Comparison of ENCODE assay signal across 8 cellular contexts in genomic region chr4:3042226-3042625, GRCh38. TPM values are rescaled to one million over a fixed set of nuclear protein-coding genes. Genes with fewer than 3 reads are reported as not detected.
DNase-seq lines count a peak whose midpoint lies in the region; ATAC-seq, FAIRE-seq and TF ChIP-seq lines count a peak whose summit lies in the region.
"Had no signal": no experiment of that assay in that cellular context is flagged by ENCODE, and none has a peak within 500 bp of the region (broad histone marks: within the 10 kb centered on the region; RNA-seq: fewer than 3 reads in every experiment).

No MANE protein-coding gene starts in this region.

- H3K9me3 Mint-ChIP-seq in WTC11 (no peaks in the 10 kb centered on the region), immature natural killer cell (no peaks in the 10 kb centered on the region)
- H3K9me3 Mint-ChIP-seq in stimulated activated memory B cell treated with anti-CD40 and anti-IgM and Interleukin-4, amounts not matched to agents 10 μg/mL and 1 μg/mL and 100 μg/mL, for 72 hours, result peaks cover 5% of the 10 kb centered on the region

- no peak for ATAC-seq in WTC11
- no peak for ATAC-seq in stimulated activated memory B cell treated with anti-CD40 and anti-IgM and Interleukin-4, amounts not matched to agents 10 μg/mL and 1 μg/mL and 100 μg/mL, for 72 hours
- no peak for ATAC-seq in GM18873 (IDR thresholded peaks at IDR 0.05; ENCODE audit: low FRiP score, unreplicated experiment)

- TF ChIP-seq CTCF in WTC11 (IDR thresholded peaks at IDR 0.05), result no peak

- no peak for TF ChIP-seq POLR2A in GM12891 (IDR thresholded peaks at IDR 0.05; ENCODE audit: low read depth, low read length)

- H3K36me3 Mint-ChIP-seq in WTC11 (no peaks in the 10 kb centered on the region), immature natural killer cell (peaks cover 0 to 4% (median 0%) of the 10 kb centered on the region in 3 donors)
- H3K36me3 Mint-ChIP-seq in stimulated activated memory B cell treated with anti-CD40 and anti-IgM and Interleukin-4, amounts not matched to agents 10 μg/mL and 1 μg/mL and 100 μg/mL, for 72 hours, result peaks cover 32% of the 10 kb centered on the region

- H3K27me3 Mint-ChIP-seq in WTC11 (ENCODE audit: low read depth) (peaks cover 23% of the 10 kb centered on the region), immature natural killer cell (ENCODE audit: low read depth in 3 of 3) (peaks cover 16 to 32% (median 19%) of the 10 kb centered on the region in 3 donors)
- no peaks in the 10 kb centered on the region for H3K27me3 Mint-ChIP-seq in stimulated activated memory B cell treated with anti-CD40 and anti-IgM and Interleukin-4, amounts not matched to agents 10 μg/mL and 1 μg/mL and 100 μg/mL, for 72 hours

- H3K4me1 Mint-ChIP-seq in WTC11, result peaks cover 12% of the 10 kb centered on the region
- H3K4me1 Mint-ChIP-seq in immature natural killer cell, result peaks cover 73 to 83% of the 10 kb centered on the region in 2 donors
- peaks cover 80% of the 10 kb centered on the region for H3K4me1 Mint-ChIP-seq in stimulated activated memory B cell treated with anti-CD40 and anti-IgM and Interleukin-4, amounts not matched to agents 10 μg/mL and 1 μg/mL and 100 μg/mL, for 72 hours

- DNase-seq in GM12891 (ENCODE audit: insufficient read length, low spot score) (no peak), WTC11 (ENCODE audit: low spot score) (no peak), immature natural killer cell (no peak), SW480 (ENCODE audit: low spot score) (no peak), SHP77 (lab: John Stamatoyannopoulos, UW) (no peak)

- FAIRE-seq in GM12891 (lab: Jason Lieb, UNC), result peak; percentile 81

- POLR2A ChIA-PET in WTC11 (lab: Charles Lee), result no interaction called here

- H3K27ac Mint-ChIP-seq in WTC11 (no peak overlapping the region), immature natural killer cell (peak overlapping the region; percentile 85 to 99 (median 96))
- peak overlapping the region; percentile 100 for H3K27ac Mint-ChIP-seq in stimulated activated memory B cell treated with anti-CD40 and anti-IgM and Interleukin-4, amounts not matched to agents 10 μg/mL and 1 μg/mL and 100 μg/mL, for 72 hours

- CTCF ChIA-PET in WTC11 (lab: Charles Lee), result interaction anchor here (0.6 to 1.5 kb wide), 8 partner anchors 10 to 277 kb away, joined by 3 to 7 read pairs (median 4); no protein-coding TSS in a partner anchor

- H3K4me3 Mint-ChIP-seq in WTC11 (peak overlapping the region; percentile 54), immature natural killer cell (peak overlapping the region; percentile 89 to 96 (median 94))
- H3K4me3 Mint-ChIP-seq in stimulated activated memory B cell treated with anti-CD40 and anti-IgM and Interleukin-4, amounts not matched to agents 10 μg/mL and 1 μg/mL and 100 μg/mL, for 72 hours, result peak overlapping the region; percentile 93

TF ChIP-seq in GM12891, 5 proteins besides CTCF, POLR2A, EP300 and RAD21:
- TF ChIP-seq PAX5 (IDR thresholded peaks at IDR 0.05; ENCODE audit: insufficient read depth, low read length, severe bottlenecking), result no peak
- TF ChIP-seq SPI1 (IDR thresholded peaks at IDR 0.05; ENCODE audit: low read depth, low read length), result no peak
- no peak for TF ChIP-seq POLR2AphosphoS5 (IDR thresholded peaks at IDR 0.05; ENCODE audit: low read depth, low read length)
- no peak for TF ChIP-seq TAF1 (IDR thresholded peaks at IDR 0.05; ENCODE audit: low read depth, low read length)
- TF ChIP-seq POU2F2 (IDR thresholded peaks at IDR 0.05; ENCODE audit: low read depth, low read length), result no peak

TF ChIP-seq in WTC11, 78 proteins besides CTCF, POLR2A, EP300 and RAD21:
- TF ChIP-seq NFATC4 (CRISPR knock-in tag; IDR thresholded peaks at IDR 0.05) (no peak), MXD4 (CRISPR knock-in tag; IDR thresholded peaks at IDR 0.05; ENCODE audit: borderline replicate concordance) (no peak), FOXP4 (CRISPR knock-in tag; IDR thresholded peaks at IDR 0.05) (no peak), RELA (CRISPR knock-in tag; IDR thresholded peaks at IDR 0.05; ENCODE audit: borderline replicate concordance) (no peak), ETV6 (CRISPR knock-in tag; IDR thresholded peaks at IDR 0.05) (no peak), MYBL2 (CRISPR knock-in tag; IDR thresholded peaks at IDR 0.05) (no peak), GRHL2 (CRISPR knock-in tag; IDR thresholded peaks at IDR 0.05; ENCODE audit: insufficient replicate concordance, severe bottlenecking) (no peak), PRRX2 (CRISPR knock-in tag; IDR thresholded peaks at IDR 0.05) (no peak)
- TF ChIP-seq, protein P1, sequence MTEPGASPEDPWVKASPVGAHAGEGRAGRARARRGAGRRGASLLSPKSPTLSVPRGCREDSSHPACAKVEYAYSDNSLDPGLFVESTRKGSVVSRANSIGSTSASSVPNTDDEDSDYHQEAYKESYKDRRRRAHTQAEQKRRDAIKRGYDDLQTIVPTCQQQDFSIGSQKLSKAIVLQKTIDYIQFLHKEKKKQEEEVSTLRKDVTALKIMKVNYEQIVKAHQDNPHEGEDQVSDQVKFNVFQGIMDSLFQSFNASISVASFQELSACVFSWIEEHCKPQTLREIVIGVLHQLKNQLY (CRISPR knock-in tag; IDR thresholded peaks at IDR 0.05), result no peak
- TF ChIP-seq, protein P2, sequence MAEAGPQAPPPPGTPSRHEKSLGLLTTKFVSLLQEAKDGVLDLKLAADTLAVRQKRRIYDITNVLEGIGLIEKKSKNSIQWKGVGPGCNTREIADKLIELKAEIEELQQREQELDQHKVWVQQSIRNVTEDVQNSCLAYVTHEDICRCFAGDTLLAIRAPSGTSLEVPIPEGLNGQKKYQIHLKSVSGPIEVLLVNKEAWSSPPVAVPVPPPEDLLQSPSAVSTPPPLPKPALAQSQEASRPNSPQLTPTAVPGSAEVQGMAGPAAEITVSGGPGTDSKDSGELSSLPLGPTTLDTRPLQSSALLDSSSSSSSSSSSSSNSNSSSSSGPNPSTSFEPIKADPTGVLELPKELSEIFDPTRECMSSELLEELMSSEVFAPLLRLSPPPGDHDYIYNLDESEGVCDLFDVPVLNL (CRISPR knock-in tag; IDR thresholded peaks at IDR 0.05; ENCODE audit: borderline replicate concordance, low read depth), result no peak
- TF ChIP-seq, protein P3, sequence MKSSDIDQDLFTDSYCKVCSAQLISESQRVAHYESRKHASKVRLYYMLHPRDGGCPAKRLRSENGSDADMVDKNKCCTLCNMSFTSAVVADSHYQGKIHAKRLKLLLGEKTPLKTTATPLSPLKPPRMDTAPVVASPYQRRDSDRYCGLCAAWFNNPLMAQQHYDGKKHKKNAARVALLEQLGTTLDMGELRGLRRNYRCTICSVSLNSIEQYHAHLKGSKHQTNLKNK (CRISPR knock-in tag; IDR thresholded peaks at IDR 0.05), result no peak
TF ChIP-seq in WTC11: peak in this region for 0.

RNA-seq across cellular contexts. Expression of gene HTT-AS, which starts 32.1 kb away (rescaled TPM):
- polyA plus RNA-seq in GM12891 (2012; ENCODE audit: low read depth, missing spikeins), result not detected
- not detected in 3 replicates for total RNA-seq in WTC11 (2021)
- polyA plus RNA-seq in immature natural killer cell, result not detected
- total RNA-seq: glomerular endothelial cell had no signal

RNA-seq across cellular contexts. Expression of gene HTT, which starts 32.3 kb away (rescaled TPM):
- polyA plus RNA-seq in GM12891 (2012; ENCODE audit: low read depth, missing spikeins), result 42.3 TPM
- total RNA-seq in WTC11 (2021), result 64.1 to 85.4 TPM (median 71.4 TPM) in 3 replicates
- 10 to 100 TPM in 1 of 3 donors, 1 to 10 TPM in 2; 5.3 to 16.9 (median 6.2) TPM for polyA plus RNA-seq in immature natural killer cell
